Comparison of ENCODE assay signal across 8 cellular contexts in the genomic region with DNA sequence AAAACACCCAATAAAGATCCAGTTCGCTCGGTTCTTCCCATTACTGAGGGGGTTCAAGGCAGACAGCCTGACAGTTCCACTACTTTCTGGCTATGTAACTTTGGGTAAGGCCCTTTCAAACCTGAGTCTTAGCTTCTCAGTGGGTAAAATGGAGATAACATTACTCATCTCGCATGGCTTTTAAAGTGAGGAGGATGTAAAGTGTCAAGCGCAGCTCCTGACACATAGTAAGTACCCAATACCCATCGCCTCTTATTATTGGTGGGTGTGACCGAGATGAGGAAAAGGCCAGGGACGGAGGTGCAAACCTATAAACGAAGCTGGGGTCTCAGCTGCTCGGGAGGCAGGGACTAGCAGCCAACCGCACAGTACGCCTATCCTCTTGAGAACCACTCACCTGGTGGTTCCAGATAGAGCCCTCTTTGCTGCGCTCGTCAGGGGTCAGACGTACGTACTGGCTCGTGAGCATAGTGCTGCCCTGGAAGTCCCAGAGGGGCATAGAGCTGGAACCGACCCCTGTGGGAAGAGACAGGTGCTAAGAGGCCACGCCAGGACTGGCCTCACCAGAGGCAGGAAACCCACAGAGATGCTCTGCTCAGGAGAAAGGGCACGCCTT. TPM values are rescaled to one million over a fixed set of nuclear protein-coding genes. Genes with fewer than 3 reads are reported as not detected.
DNase-seq lines count a peak whose midpoint lies in the region; ATAC-seq, FAIRE-seq and TF ChIP-seq lines count a peak whose summit lies in the region.

No MANE protein-coding gene starts in this region.

- H4K20me1 ChIP-seq in K562 (replicated peaks; ENCODE audit: control insufficient read depth, insufficient read depth, low read length), result no peaks in the 10 kb centered on the region

- H3K9me1 ChIP-seq in K562 (ENCODE audit: control insufficient read depth, insufficient read depth, low read length), result no peaks in the 10 kb centered on the region

- peak; percentile 7 for ATAC-seq in HG03039 (IDR thresholded peaks at IDR 0.05; ENCODE audit: unreplicated experiment)
- ATAC-seq in K562, result peak; percentile 22
- ATAC-seq in lung (ENCODE audit: insufficient read depth, low FRiP score), result no peak
- no peak for ATAC-seq in GM18498 (IDR thresholded peaks at IDR 0.05; ENCODE audit: unreplicated experiment)
- no peak for ATAC-seq in GM18868 (IDR thresholded peaks at IDR 0.05; ENCODE audit: unreplicated experiment)

- DNase-seq in BJ (ENCODE audit: low read depth) (no peak), K562 (ENCODE audit: extremely low read depth in 1 of 4, low spot score in 3 of 4) (peak in 1 of 4 experiments; percentile 25), lung (ENCODE audit: low spot score) (no peak), uterus (no peak), D721Med (ENCODE audit: insufficient read length, low spot score) (no peak)

- FAIRE-seq in K562 (lab: Jason Lieb, UNC) (no peak), D721Med (lab: Jason Lieb, UNC) (no peak)

- H3K27ac ChIP-seq in K562 (ENCODE audit: extremely low read depth, low read depth, low read length) (peak overlapping the region; percentile 95), lung (ENCODE audit: low read depth in 1 of 2, low read length in 1 of 2) (peak overlapping the region; percentile 88 to 99), uterus (peak overlapping the region; percentile 90 to 92)

- H3K4me3 ChIP-seq in BJ (ENCODE audit: low read depth, low read length), result peak overlapping the region; percentile 98
- H3K4me3 ChIP-seq in K562, result peak overlapping the region; percentile 81
- H3K4me3 ChIP-seq in lung, result peak overlapping the region; percentile 99
- H3K4me3 ChIP-seq in uterus, result peak overlapping the region; percentile 66 to 81

- H3K79me2 ChIP-seq in K562 (ENCODE audit: control insufficient read depth, insufficient read depth, low read length), result peaks cover 56% of the 10 kb centered on the region

- peak overlapping the region; percentile 95 to 97 for H3K9ac ChIP-seq in K562 (ENCODE audit: insufficient read depth in 1 of 2, low read depth in 2 of 2, low read length in 2 of 2)

- H3K27me3 ChIP-seq in BJ (ENCODE audit: control insufficient read depth, insufficient read depth, low read length) (0 out of 2 replicates have a peak, but pooled peaks cover 1% of the 10 kb centered on the region), K562 (ENCODE audit: control insufficient read depth in 2 of 2, insufficient read depth in 2 of 2, low read length in 2 of 2) (no peaks in the 10 kb centered on the region), lung (ENCODE audit: control insufficient read depth, insufficient read depth) (no peaks in the 10 kb centered on the region), uterus (no peaks in the 10 kb centered on the region)

- no peak for TF ChIP-seq RAD21 in K562 (CRISPR knock-in tag; conservative IDR thresholded peaks at IDR 0.05 in 1 of 2, IDR thresholded peaks at IDR 0.05 in 1 of 2)

- no peak for TF ChIP-seq EP300 in K562 (IDR thresholded peaks at IDR 0.05; ENCODE audit: low read length)

- H3K36me3 ChIP-seq in BJ (ENCODE audit: control insufficient read depth, insufficient read depth, low read length) (peaks cover 5% of the 10 kb centered on the region), K562 (ENCODE audit: control insufficient read depth, insufficient read depth, low read length) (peaks cover 36% of the 10 kb centered on the region), lung (ENCODE audit: control insufficient read depth in 2 of 2, insufficient read depth in 2 of 2, low read length in 2 of 2) (peaks cover 2 to 6% of the 10 kb centered on the region in 2 donors), uterus (no peaks in the 10 kb centered on the region)

- under 1% methylated on average over 18 of the region's 19 CpGs for WGBS in K562 (ENCODE audit: insufficient coverage, low coverage, missing lambda C conversion rate)
- 11 to 15% methylated on average over 19 of the region's 19 CpGs for WGBS in lung, 2 donors

- CTCF ChIA-PET in BJ (lab: Yijun Ruan, JAX) (interaction anchor here (0.6 to 1.6 kb wide), 8 partner anchors 10 to 239 kb away, joined by 3 to 9 read pairs (median 4); no protein-coding TSS in a partner anchor), K562 (lab: Yijun Ruan, JAX; ENCODE audit: low intra/inter-chr PET ratio) (interaction anchor here (0.5 to 0.6 kb wide), 2 partner anchors 106 to 191 kb away, joined by 3 read pairs; no protein-coding TSS in a partner anchor)

- TF ChIP-seq CTCF in BJ (IDR thresholded peaks at IDR 0.05; ENCODE audit: insufficient read depth, low read depth, low read length) (no peak), K562 (IDR thresholded peaks at IDR 0.05 in 2 of 3, conservative IDR thresholded peaks at IDR 0.05 in 1 of 3; ENCODE audit: insufficient read depth in 2 of 3, low read depth in 1 of 3, low read length in 3 of 3) (no peak), lung (IDR thresholded peaks at IDR 0.05; ENCODE audit: control extremely low read depth, extremely low read depth) (no peak), uterus (IDR thresholded peaks at IDR 0.05) (no peak), D721Med (IDR thresholded peaks at IDR 0.05; ENCODE audit: insufficient read depth, missing control alignments) (no peak)

- H2AFZ ChIP-seq in K562 (ENCODE audit: low read depth, low read length), result peak overlapping the region; percentile 96

- H3K4me2 ChIP-seq in K562 (ENCODE audit: insufficient read depth, low read length), result peak overlapping the region; percentile 96

- H3K9me3 ChIP-seq in K562 (replicated peaks; ENCODE audit: control insufficient read depth, insufficient read depth, low read depth, low read length) (0 out of 2 replicates have a peak, but pooled peaks cover 3% of the 10 kb centered on the region), lung (ENCODE audit: control insufficient read depth in 2 of 2, insufficient read depth in 1 of 2, low read length in 1 of 2) (no peaks in the 10 kb centered on the region), uterus (no peaks in the 10 kb centered on the region)

- POLR2A ChIA-PET in BJ (lab: Charles Lee) (no interaction called here), K562 (lab: Yijun Ruan, JAX) (interaction anchor here (0.7 to 3.4 kb wide), 16 partner anchors 10 to 216 kb away, joined by 3 to 18 read pairs (median 4); a partner anchor contains a TSS)

- H3K4me1 ChIP-seq in K562 (replicated peaks in 1 of 2; ENCODE audit: control insufficient read depth in 2 of 2, insufficient read depth in 2 of 2, low read length in 2 of 2) (peaks cover 17 to 24% of the 10 kb centered on the region in 2 experiments; a peak in 4 of 5 replicates), lung (ENCODE audit: control insufficient read depth in 2 of 2, insufficient read depth in 2 of 2, low read length in 2 of 2) (peaks cover 11 to 14% of the 10 kb centered on the region in 2 donors), uterus (peaks cover 6 to 9% of the 10 kb centered on the region in 2 donors)

- intact Hi-C loops in K562 (cut with micrococcal nuclease), result no loop called here
- intact Hi-C loops in uterus (cut with DNase I; ENCODE audit: low total_unique reads), result no loop called here

- in situ Hi-C loops in K562 (cut with MboI), result no loop called here

- BruUV-seq in K562 (replicated peaks; lab: Mats Ljungman, UMichigan), result TSS peak; percentile 54

- TF ChIP-seq POLR2A in K562 (conservative IDR thresholded peaks at IDR 0.05) (no peak), uterus (IDR thresholded peaks at IDR 0.05) (no peak)

RNA-seq across cellular contexts. Expression of a gene that starts 0.6 kb away (rescaled TPM):
- polyA plus RNA-seq in BJ (2011; rRNA removed), result 228 and 248 TPM in 2 replicates
- polyA minus RNA-seq in BJ (2011; rRNA and poly(A)+ RNA removed), result 185 and 254 TPM in 2 replicates
- 108 and 260 TPM in 2 replicates for total RNA-seq in K562 (2011; cell fraction: chromatin; rRNA removed; ENCODE audit: low replicate concordance)
- 422 and 429 TPM in 2 replicates for total RNA-seq in K562 (2011; cell fraction: nucleolus; rRNA removed)
- 240 and 283 TPM in 2 replicates for total RNA-seq in K562 (2011; cell fraction: nucleoplasm; rRNA removed)
- 200 and 216 TPM in 2 replicates for total RNA-seq in K562 (2014; rRNA removed)
- 69.3 and 110 TPM in 2 replicates for total RNA-seq in K562 (2014; rRNA removed; fragmentation: Illumina TruSeq; extraction: Trizol)
- 179 and 196 TPM in 2 replicates for total RNA-seq in K562 (2015; rRNA removed; fragmentation: Illumina TruSeq; extraction: Trizol)
- 130 and 136 TPM in 2 replicates for total RNA-seq in K562 (2021)
- polyA plus RNA-seq in K562 (2011; rRNA removed), result 119 and 150 TPM in 2 replicates
- 299 and 407 TPM in 2 replicates for polyA plus RNA-seq in K562 (2011; cell fraction: cytosol; rRNA removed)
- polyA plus RNA-seq in K562 (2011; cell fraction: nucleus; rRNA removed), result 207 and 224 TPM in 2 replicates
- polyA plus RNA-seq in K562 (2012), result 176 and 216 TPM in 2 replicates
- 241 and 254 TPM in 2 replicates for polyA plus RNA-seq in K562 (2014; fragmentation: Illumina TruSeq; extraction: Trizol)
- 1 to 10 TPM; 2.7 to 8.5 TPM for polyA plus RNA-seq in K562 (2014; fragmentation: Nextera tagmentation; extraction: Ambion mirVana)
- polyA plus RNA-seq in K562 (2014; rRNA removed), result 196 and 235 TPM in 2 replicates
- polyA minus RNA-seq in K562 (2011; rRNA and poly(A)+ RNA removed), result 113 and 151 TPM in 2 replicates
- 150 and 163 TPM in 2 replicates for polyA minus RNA-seq in K562 (2011; cell fraction: cytosol; rRNA and poly(A)+ RNA removed)
- 76.1 and 108 TPM in 2 replicates for polyA minus RNA-seq in K562 (2011; cell fraction: nucleus; rRNA and poly(A)+ RNA removed)
- 100 to 1,000 TPM; 179 to 183 TPM for total RNA-seq in lung
- 100 to 1,000 TPM; 101 to 316 TPM for polyA plus RNA-seq in lung
- total RNA-seq in uterus, result 100 to 1,000 TPM in 3 of 4 donors, 10 to 100 TPM in 1; 83.2 to 210 (median 170) TPM

RNA-seq across cellular contexts. Expression of a gene that starts 6.8 kb away (rescaled TPM):
- polyA plus RNA-seq in BJ (2011; rRNA removed), result 4.1 and 6.0 TPM in 2 replicates
- 3.0 and 3.8 TPM in 2 replicates for polyA minus RNA-seq in BJ (2011; rRNA and poly(A)+ RNA removed)
- 35.8 and 98.9 TPM in 2 replicates for total RNA-seq in K562 (2011; cell fraction: chromatin; rRNA removed; ENCODE audit: low replicate concordance)
- 87.6 and 104 TPM in 2 replicates for total RNA-seq in K562 (2011; cell fraction: nucleolus; rRNA removed)
- 52.4 and 57.0 TPM in 2 replicates for total RNA-seq in K562 (2011; cell fraction: nucleoplasm; rRNA removed)
- total RNA-seq in K562 (2014; rRNA removed), result 63.1 and 86.1 TPM in 2 replicates
- 6.3 and 10.5 TPM in 2 replicates for total RNA-seq in K562 (2014; rRNA removed; fragmentation: Illumina TruSeq; extraction: Trizol)
- total RNA-seq in K562 (2015; rRNA removed; fragmentation: Illumina TruSeq; extraction: Trizol), result 34.5 and 38.8 TPM in 2 replicates
- 50.3 and 55.4 TPM in 2 replicates for total RNA-seq in K562 (2021)
- 21.2 and 40.8 TPM in 2 replicates for polyA plus RNA-seq in K562 (2011; rRNA removed)
- 54.2 and 98.9 TPM in 2 replicates for polyA plus RNA-seq in K562 (2011; cell fraction: cytosol; rRNA removed)
- polyA plus RNA-seq in K562 (2011; cell fraction: nucleus; rRNA removed), result 174 and 232 TPM in 2 replicates
- polyA plus RNA-seq in K562 (2012), result 40.9 and 53.0 TPM in 2 replicates
- 42.0 and 46.3 TPM in 2 replicates for polyA plus RNA-seq in K562 (2014; fragmentation: Illumina TruSeq; extraction: Trizol)
- 1 to 10 TPM in 1 of 2 experiments, under 1 TPM in 1; 0.28 to 1.3 TPM for polyA plus RNA-seq in K562 (2014; fragmentation: Nextera tagmentation; extraction: Ambion mirVana)
- polyA plus RNA-seq in K562 (2014; rRNA removed), result 75.9 and 101 TPM in 2 replicates
- 11.5 and 13.6 TPM in 2 replicates for polyA minus RNA-seq in K562 (2011; rRNA and poly(A)+ RNA removed)
- 20.3 and 24.8 TPM in 2 replicates for polyA minus RNA-seq in K562 (2011; cell fraction: cytosol; rRNA and poly(A)+ RNA removed)
- 49.7 and 64.5 TPM in 2 replicates for polyA minus RNA-seq in K562 (2011; cell fraction: nucleus; rRNA and poly(A)+ RNA removed)
- total RNA-seq in lung, result 10 to 100 TPM in 1 of 2 donors, 1 to 10 TPM in 1; 9.3 to 28.8 TPM
- 10 to 100 TPM; 17.3 to 32.8 TPM for polyA plus RNA-seq in lung
- total RNA-seq in uterus, result 10 to 100 TPM in 3 of 4 donors, 1 to 10 TPM in 1; 1.5 to 25.6 (median 13.6) TPM

RNA-seq across cellular contexts. Expression of a gene that starts 33.4 kb away (rescaled TPM):
- polyA plus RNA-seq in BJ (2011; rRNA removed), result not detected in 2 replicates
- polyA minus RNA-seq in BJ (2011; rRNA and poly(A)+ RNA removed), result not detected in 2 replicates
- 0.09 TPM in 1 of 2 replicates, not detected in the other for total RNA-seq in K562 (2011; cell fraction: chromatin; rRNA removed; ENCODE audit: low replicate concordance)
- not detected in 2 replicates for total RNA-seq in K562 (2011; cell fraction: nucleolus; rRNA removed)
- total RNA-seq in K562 (2011; cell fraction: nucleoplasm; rRNA removed), result not detected in 2 replicates
- not detected in 2 replicates for total RNA-seq in K562 (2014; rRNA removed)
- not detected in 2 replicates for total RNA-seq in K562 (2014; rRNA removed; fragmentation: Illumina TruSeq; extraction: Trizol)
- not detected in 2 replicates for total RNA-seq in K562 (2015; rRNA removed; fragmentation: Illumina TruSeq; extraction: Trizol)
- total RNA-seq in K562 (2021), result not detected in 2 replicates
- not detected in 2 replicates for polyA plus RNA-seq in K562 (2011; rRNA removed)
- not detected in 2 replicates for polyA plus RNA-seq in K562 (2011; cell fraction: cytosol; rRNA removed)
- not detected in 2 replicates for polyA plus RNA-seq in K562 (2011; cell fraction: nucleus; rRNA removed)
- polyA plus RNA-seq in K562 (2012), result not detected in 2 replicates
- not detected in 2 replicates for polyA plus RNA-seq in K562 (2014; fragmentation: Illumina TruSeq; extraction: Trizol)
- polyA plus RNA-seq in K562 (2014; fragmentation: Nextera tagmentation; extraction: Ambion mirVana), result not detected
- polyA plus RNA-seq in K562 (2014; rRNA removed), result not detected in 2 replicates
- polyA minus RNA-seq in K562 (2011; rRNA and poly(A)+ RNA removed), result not detected in 2 replicates
- polyA minus RNA-seq in K562 (2011; cell fraction: cytosol; rRNA and poly(A)+ RNA removed), result not detected in 2 replicates
- polyA minus RNA-seq in K562 (2011; cell fraction: nucleus; rRNA and poly(A)+ RNA removed), result not detected in 2 replicates
- not detected for total RNA-seq in lung
- polyA plus RNA-seq in lung, result under 1 TPM in 1 of 2 donors, not detected in 1; 0.02 TPM
- total RNA-seq in uterus, result not detected

RNA-seq across cellular contexts. Expression of a gene that starts 39.2 kb away (rescaled TPM):
- 11.8 and 18.1 TPM in 2 replicates for polyA plus RNA-seq in BJ (2011; rRNA removed)
- polyA minus RNA-seq in BJ (2011; rRNA and poly(A)+ RNA removed), result 4.2 and 5.2 TPM in 2 replicates
- total RNA-seq in K562 (2011; cell fraction: chromatin; rRNA removed; ENCODE audit: low replicate concordance), result 16.1 and 35.8 TPM in 2 replicates
- total RNA-seq in K562 (2011; cell fraction: nucleolus; rRNA removed), result 30.9 and 32.9 TPM in 2 replicates
- 25.8 and 34.4 TPM in 2 replicates for total RNA-seq in K562 (2011; cell fraction: nucleoplasm; rRNA removed)
- 18.2 and 19.5 TPM in 2 replicates for total RNA-seq in K562 (2014; rRNA removed)
- total RNA-seq in K562 (2014; rRNA removed; fragmentation: Illumina TruSeq; extraction: Trizol), result 0.65 and 0.83 TPM in 2 replicates
- total RNA-seq in K562 (2015; rRNA removed; fragmentation: Illumina TruSeq; extraction: Trizol), result 4.5 and 6.1 TPM in 2 replicates
- total RNA-seq in K562 (2021), result 12.0 and 16.2 TPM in 2 replicates
- polyA plus RNA-seq in K562 (2011; rRNA removed), result 5.2 and 13.6 TPM in 2 replicates
- 9.9 and 15.2 TPM in 2 replicates for polyA plus RNA-seq in K562 (2011; cell fraction: cytosol; rRNA removed)
- 81.7 and 87.5 TPM in 2 replicates for polyA plus RNA-seq in K562 (2011; cell fraction: nucleus; rRNA removed)
- polyA plus RNA-seq in K562 (2012), result 9.2 and 20.7 TPM in 2 replicates
- polyA plus RNA-seq in K562 (2014; fragmentation: Illumina TruSeq; extraction: Trizol), result 1.8 and 4.5 TPM in 2 replicates
- under 1 TPM; 0.28 to 0.59 TPM for polyA plus RNA-seq in K562 (2014; fragmentation: Nextera tagmentation; extraction: Ambion mirVana)
- 22.8 and 24.8 TPM in 2 replicates for polyA plus RNA-seq in K562 (2014; rRNA removed)
- polyA minus RNA-seq in K562 (2011; rRNA and poly(A)+ RNA removed), result 1.8 and 1.9 TPM in 2 replicates
- 1.2 and 4.6 TPM in 2 replicates for polyA minus RNA-seq in K562 (2011; cell fraction: cytosol; rRNA and poly(A)+ RNA removed)
- polyA minus RNA-seq in K562 (2011; cell fraction: nucleus; rRNA and poly(A)+ RNA removed), result 12.3 and 14.9 TPM in 2 replicates
- 1 to 10 TPM; 7.4 to 8.4 TPM for total RNA-seq in lung
- 10 to 100 TPM; 17.5 to 29.0 TPM for polyA plus RNA-seq in lung
- 10 to 100 TPM in 1 of 4 donors, 1 to 10 TPM in 2, under 1 TPM in 1; 0.51 to 29.0 (median 6.8) TPM for total RNA-seq in uterus

RNA-seq across cellular contexts. Expression of a gene that starts 47.3 kb away (rescaled TPM):
- polyA plus RNA-seq in BJ (2011; rRNA removed) (182 and 245 TPM in 2 replicates), K562 (2011; rRNA removed) (306 and 340 TPM in 2 replicates), K562 (2014; fragmentation: Illumina TruSeq; extraction: Trizol) (313 and 379 TPM in 2 replicates), K562 (2014; fragmentation: Nextera tagmentation; extraction: Ambion mirVana) (10 to 100 TPM; 40.1 to 63.7 TPM), K562 (2014; rRNA removed) (484 and 583 TPM in 2 replicates), lung (100 to 1,000 TPM; 133 to 236 TPM)
- polyA minus RNA-seq in BJ (2011; rRNA and poly(A)+ RNA removed), result 60.4 and 99.3 TPM in 2 replicates
- total RNA-seq in K562 (2011; cell fraction: chromatin; rRNA removed; ENCODE audit: low replicate concordance), result 48.2 and 87.9 TPM in 2 replicates
- total RNA-seq in K562 (2011; cell fraction: nucleolus; rRNA removed), result 113 and 136 TPM in 2 replicates
- total RNA-seq in K562 (2011; cell fraction: nucleoplasm; rRNA removed), result 88.0 and 98.6 TPM in 2 replicates
- total RNA-seq in K562 (2014; rRNA removed) (330 and 397 TPM in 2 replicates), K562 (2014; rRNA removed; fragmentation: Illumina TruSeq; extraction: Trizol) (240 and 288 TPM in 2 replicates), K562 (2015; rRNA removed; fragmentation: Illumina TruSeq; extraction: Trizol) (336 and 342 TPM in 2 replicates), K562 (2021) (357 and 376 TPM in 2 replicates), lung (100 to 1,000 TPM in 1 of 2 donors, 10 to 100 TPM in 1; 43.3 to 134 TPM), uterus (10 to 100 TPM; 25.4 to 73.1 (median 49.0) TPM)
- polyA plus RNA-seq in K562 (2011; cell fraction: cytosol; rRNA removed), result 419 and 903 TPM in 2 replicates
- polyA plus RNA-seq in K562 (2011; cell fraction: nucleus; rRNA removed), result 140 and 180 TPM in 2 replicates
- polyA plus RNA-seq in K562 (2012), result 250 and 264 TPM in 2 replicates
- 122 and 169 TPM in 2 replicates for polyA minus RNA-seq in K562 (2011; rRNA and poly(A)+ RNA removed)
- polyA minus RNA-seq in K562 (2011; cell fraction: cytosol; rRNA and poly(A)+ RNA removed), result 115 and 142 TPM in 2 replicates
- 52.6 and 54.7 TPM in 2 replicates for polyA minus RNA-seq in K562 (2011; cell fraction: nucleus; rRNA and poly(A)+ RNA removed)

Comparison
In these comparisons a context has a peak if more than half of its experiments do, and no peak if none do; other contexts are left out.
1. ATAC-seq: peak in HG03039 (single experiment) and K562 (single experiment); none in lung (single experiment), GM18498 (single experiment) and GM18868 (single experiment).
2. Peak in every context shown above with its lines, with median percentiles within 50 percentile points of each other: H3K4me3 ChIP-seq and H3K27ac ChIP-seq.